Comparison of ENCODE assay signal across 11 cellular contexts in genomic region chr20:44038681-44039123, GRCh38.
DNase-seq lines count a peak whose midpoint lies in the region; ATAC-seq and TF ChIP-seq lines count a peak whose summit lies in the region.
"Had no signal": no experiment of that assay in that cellular context is flagged by ENCODE, and none has a peak within 500 bp of the region (broad histone marks: within the 10 kb centered on the region; RNA-seq: fewer than 3 reads in every experiment).

No MANE protein-coding gene starts in this region.

- H3K9me3 Mint-ChIP-seq in activated T-cell treated with anti-CD3 and anti-CD28 coated beads, Interleukin-2, amount 50 U/mL, for 72 hours = no peaks in the 10 kb centered on the region
- H3K9me3 Mint-ChIP-seq: CD4-positive, alpha-beta T cell had no signal

- DNase-seq in DMS53 (lab: John Stamatoyannopoulos, UW) (peak; percentile 72), NCI-H187 treated with DMSO at 0.1 percent for 48 hours (lab: John Stamatoyannopoulos, UW) (peak; percentile 50), cerebellum (ENCODE audit: low spot score) (peak; percentile 53), occipital lobe (lab: John Stamatoyannopoulos, UW) (peak; percentile 91), islet precursor cell (no peak), NCI-H1436 (lab: John Stamatoyannopoulos, UW) (no peak), RWPE1 (ENCODE audit: low spot score) (no peak)
- no peak for DNase-seq in activated T-cell treated with anti-CD3 and anti-CD28 coated beads, Interleukin-2, amount 50 U/mL, for 72 hours
- DNase-seq: CD4-positive, alpha-beta T cell had no signal

- peaks cover 43% of the 10 kb centered on the region for H3K27me3 Mint-ChIP-seq in activated T-cell treated with anti-CD3 and anti-CD28 coated beads, Interleukin-2, amount 50 U/mL, for 72 hours (ENCODE audit: low read depth)
- H3K27me3 Mint-ChIP-seq: CD4-positive, alpha-beta T cell had no signal

- no peak overlapping the region for H3K27ac ChIP-seq in RWPE1
- H3K27ac ChIP-seq: thoracic aorta, VCaP had no signal

- ATAC-seq in activated T-cell treated with anti-CD3 and anti-CD28 coated beads, Interleukin-2, amount 50 U/mL, for 72 hours (replicated peaks in 1 of 2) = no peak

- TF ChIP-seq CTCF in RWPE1 (conservative IDR thresholded peaks at IDR 0.05; ENCODE audit: low read depth) = no peak

- no peak overlapping the region for H3K27ac Mint-ChIP-seq in activated T-cell treated with anti-CD3 and anti-CD28 coated beads, Interleukin-2, amount 50 U/mL, for 72 hours
- H3K27ac Mint-ChIP-seq: CD4-positive, alpha-beta T cell had no signal

- H3K4me3 Mint-ChIP-seq in activated T-cell treated with anti-CD3 and anti-CD28 coated beads, Interleukin-2, amount 50 U/mL, for 72 hours = no peak overlapping the region
- H3K4me3 Mint-ChIP-seq: CD4-positive, alpha-beta T cell had no signal

- POLR2A ChIA-PET in RWPE1 (lab: Yijun Ruan, JAX; ENCODE audit: low non-redundant PET) = no interaction called here

- CTCF ChIA-PET in RWPE1 (lab: Yijun Ruan, JAX) = interaction anchor here (0.6 kb wide), 1 partner anchor 321 kb away, joined by 3 read pairs; no protein-coding TSS in a partner anchor

- H3K4me1 Mint-ChIP-seq in activated T-cell treated with anti-CD3 and anti-CD28 coated beads, Interleukin-2, amount 50 U/mL, for 72 hours (ENCODE audit: low read depth) = peaks cover 23% of the 10 kb centered on the region

- peaks cover 3 to 7% of the 10 kb centered on the region in 2 donors for H3K36me3 Mint-ChIP-seq in activated T-cell treated with anti-CD3 and anti-CD28 coated beads, Interleukin-2, amount 50 U/mL, for 72 hours (ENCODE audit: insufficient read depth in 2 of 2)

Comparison
In these comparisons a context has a peak if more than half of its experiments do, and no peak if none do; other contexts are left out.
1. DNase-seq: peak in DMS53 (single experiment), NCI-H187 treated with DMSO at 0.1 percent for 48 hours (single experiment), cerebellum (single experiment) and occipital lobe (single experiment); none in islet precursor cell (single experiment), activated T-cell treated with anti-CD3 and anti-CD28 coated beads, Interleukin-2, amount 50 U/mL, for 72 hours (0 of 2), NCI-H1436 (single experiment) and RWPE1 (single experiment).